Comparison of ENCODE assay signal across 1 cellular context in the genomic region with DNA sequence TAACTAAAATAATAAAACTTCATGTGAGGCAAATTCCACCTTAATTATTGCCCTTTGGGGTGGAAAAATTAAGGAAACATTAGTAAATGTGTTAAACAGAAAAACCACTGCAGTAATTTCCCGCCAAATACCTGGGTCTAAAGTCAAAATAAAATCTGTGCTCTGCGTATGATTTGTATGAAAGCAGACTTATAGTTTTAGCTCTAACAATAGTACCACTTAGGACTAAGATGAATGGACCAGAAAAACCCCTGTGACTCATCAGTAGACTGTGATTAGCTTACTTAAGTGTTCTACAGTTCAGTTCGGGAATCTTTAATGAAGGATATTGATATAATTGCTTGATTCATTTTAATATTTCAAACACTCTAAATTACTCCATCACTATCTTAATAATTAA.
TF ChIP-seq lines count a peak whose summit lies in the region.

No MANE protein-coding gene starts in this region.

TF ChIP-seq in GM23338, 12 proteins besides CTCF, POLR2A, EP300 and RAD21 (continued from another document):
- TF ChIP-seq, protein P1, sequence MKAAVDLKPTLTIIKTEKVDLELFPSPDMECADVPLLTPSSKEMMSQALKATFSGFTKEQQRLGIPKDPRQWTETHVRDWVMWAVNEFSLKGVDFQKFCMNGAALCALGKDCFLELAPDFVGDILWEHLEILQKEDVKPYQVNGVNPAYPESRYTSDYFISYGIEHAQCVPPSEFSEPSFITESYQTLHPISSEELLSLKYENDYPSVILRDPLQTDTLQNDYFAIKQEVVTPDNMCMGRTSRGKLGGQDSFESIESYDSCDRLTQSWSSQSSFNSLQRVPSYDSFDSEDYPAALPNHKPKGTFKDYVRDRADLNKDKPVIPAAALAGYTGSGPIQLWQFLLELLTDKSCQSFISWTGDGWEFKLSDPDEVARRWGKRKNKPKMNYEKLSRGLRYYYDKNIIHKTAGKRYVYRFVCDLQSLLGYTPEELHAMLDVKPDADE (IDR thresholded peaks at IDR 0.05) = no peak
- TF ChIP-seq JUNB (IDR thresholded peaks at IDR 0.05; ENCODE audit: unreplicated experiment) (no peak), ZNF114 (CRISPR knock-in tag; IDR thresholded peaks at IDR 0.05) (no peak), ZNF331 (CRISPR knock-in tag; IDR thresholded peaks at IDR 0.05; ENCODE audit: low read depth) (no peak), POLR2AphosphoS5 (IDR thresholded peaks at IDR 0.05; ENCODE audit: low read depth) (no peak)
- TF ChIP-seq, protein P2, sequence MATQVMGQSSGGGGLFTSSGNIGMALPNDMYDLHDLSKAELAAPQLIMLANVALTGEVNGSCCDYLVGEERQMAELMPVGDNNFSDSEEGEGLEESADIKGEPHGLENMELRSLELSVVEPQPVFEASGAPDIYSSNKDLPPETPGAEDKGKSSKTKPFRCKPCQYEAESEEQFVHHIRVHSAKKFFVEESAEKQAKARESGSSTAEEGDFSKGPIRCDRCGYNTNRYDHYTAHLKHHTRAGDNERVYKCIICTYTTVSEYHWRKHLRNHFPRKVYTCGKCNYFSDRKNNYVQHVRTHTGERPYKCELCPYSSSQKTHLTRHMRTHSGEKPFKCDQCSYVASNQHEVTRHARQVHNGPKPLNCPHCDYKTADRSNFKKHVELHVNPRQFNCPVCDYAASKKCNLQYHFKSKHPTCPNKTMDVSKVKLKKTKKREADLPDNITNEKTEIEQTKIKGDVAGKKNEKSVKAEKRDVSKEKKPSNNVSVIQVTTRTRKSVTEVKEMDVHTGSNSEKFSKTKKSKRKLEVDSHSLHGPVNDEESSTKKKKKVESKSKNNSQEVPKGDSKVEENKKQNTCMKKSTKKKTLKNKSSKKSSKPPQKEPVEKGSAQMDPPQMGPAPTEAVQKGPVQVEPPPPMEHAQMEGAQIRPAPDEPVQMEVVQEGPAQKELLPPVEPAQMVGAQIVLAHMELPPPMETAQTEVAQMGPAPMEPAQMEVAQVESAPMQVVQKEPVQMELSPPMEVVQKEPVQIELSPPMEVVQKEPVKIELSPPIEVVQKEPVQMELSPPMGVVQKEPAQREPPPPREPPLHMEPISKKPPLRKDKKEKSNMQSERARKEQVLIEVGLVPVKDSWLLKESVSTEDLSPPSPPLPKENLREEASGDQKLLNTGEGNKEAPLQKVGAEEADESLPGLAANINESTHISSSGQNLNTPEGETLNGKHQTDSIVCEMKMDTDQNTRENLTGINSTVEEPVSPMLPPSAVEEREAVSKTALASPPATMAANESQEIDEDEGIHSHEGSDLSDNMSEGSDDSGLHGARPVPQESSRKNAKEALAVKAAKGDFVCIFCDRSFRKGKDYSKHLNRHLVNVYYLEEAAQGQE (IDR thresholded peaks at IDR 0.05; ENCODE audit: unreplicated experiment) = no peak
TF ChIP-seq in GM23338: peak in this region for 0.
